35 cellular contexts compared by ENCODE assay signal in the genomic region with DNA sequence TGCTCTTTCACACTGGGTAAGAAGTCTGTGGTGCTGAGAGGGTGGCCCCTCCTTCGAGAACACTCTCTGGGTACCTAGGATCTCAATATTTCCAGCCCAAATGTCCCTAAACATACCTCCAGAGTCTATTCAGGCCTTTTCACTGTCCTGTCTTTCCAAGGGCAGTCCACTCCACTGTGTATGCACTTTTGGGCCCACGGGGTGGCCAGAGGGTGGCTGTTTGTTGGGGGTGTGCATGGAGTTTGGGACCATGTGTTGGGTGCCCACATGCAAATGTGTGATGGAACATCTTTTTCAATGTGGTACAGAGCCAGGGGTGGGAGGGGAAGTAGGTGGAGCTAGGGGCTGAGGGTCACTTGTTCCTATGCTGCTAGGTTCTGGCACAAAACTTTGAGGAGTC.
"Had no signal": no experiment of that assay in that cellular context is flagged by ENCODE, and none has a peak within 500 bp of the region (broad histone marks: within the 10 kb centered on the region; RNA-seq: fewer than 3 reads in every experiment).

No MANE protein-coding gene starts in this region.

- H3K27ac ChIP-seq: brain microvascular endothelial cell, epithelial cell of prostate, esophagus squamous epithelium, gastroesophageal sphincter, WERI-Rb-1 had no signal

- H3K4me3 Mint-ChIP-seq: activated B cell treated with CpG ODN at 0.5 μM for 24 hours; activated CD8-positive, alpha-beta T cell treated with anti-CD3 and anti-CD28 coated beads for 36 hours; activated naive CD4-positive, alpha-beta T cell treated with anti-CD3 and anti-CD28 coated beads, Interleukin-2, amount 10 ng/mL, durations not matched to agents 7 days and 5 days; activated naive CD8-positive, alpha-beta T cell treated with anti-CD3 and anti-CD28 coated beads, Interleukin-2, amount 10 ng/mL, durations not matched to agents 7 days and 5 days; activated T-helper 1 cell treated with anti-CD3 and anti-CD28 coated beads, Interleukin-12 subunit alpha, Interleukin-12 subunit beta, Interleukin-2, Interleukin-4 antibody, amounts not matched to agents 30 ng/mL and 10 ng/mL and 1 ng/mL, durations not matched to agents 14 hours and 24 hours and 36 hours; central memory CD8-positive, alpha-beta T cell; effector memory CD8-positive, alpha-beta T cell; T-helper 17 cell had no signal

- H3K9me3 ChIP-seq: esophagus squamous epithelium, gastroesophageal sphincter had no signal

- H3K36me3 ChIP-seq: brain microvascular endothelial cell, esophagus squamous epithelium, gastroesophageal sphincter, WERI-Rb-1 had no signal

- H3K27me3 Mint-ChIP-seq: activated B cell treated with CpG ODN at 0.5 μM for 24 hours; activated CD8-positive, alpha-beta T cell treated with anti-CD3 and anti-CD28 coated beads for 36 hours; activated naive CD4-positive, alpha-beta T cell treated with anti-CD3 and anti-CD28 coated beads, Interleukin-2, amount 10 ng/mL, durations not matched to agents 7 days and 5 days; activated naive CD8-positive, alpha-beta T cell treated with anti-CD3 and anti-CD28 coated beads, Interleukin-2, amount 10 ng/mL, durations not matched to agents 7 days and 5 days; T-helper 17 cell had no signal

- H3K27ac Mint-ChIP-seq: activated B cell treated with CpG ODN at 0.5 μM for 24 hours; activated CD8-positive, alpha-beta T cell treated with anti-CD3 and anti-CD28 coated beads for 36 hours; activated naive CD4-positive, alpha-beta T cell treated with anti-CD3 and anti-CD28 coated beads, Interleukin-2, amount 10 ng/mL, durations not matched to agents 7 days and 5 days; activated naive CD4-positive, alpha-beta T cell treated with anti-CD3 and anti-CD28 coated beads, Interleukin-2, amount 50 U/mL, for 72 hours; activated naive CD8-positive, alpha-beta T cell treated with anti-CD3 and anti-CD28 coated beads, Interleukin-2, amount 10 ng/mL, durations not matched to agents 7 days and 5 days; activated T-helper 1 cell treated with anti-CD3 and anti-CD28 coated beads, Interleukin-12 subunit alpha, Interleukin-12 subunit beta, Interleukin-2, Interleukin-4 antibody, amounts not matched to agents 30 ng/mL and 10 ng/mL and 1 ng/mL, durations not matched to agents 14 hours and 24 hours and 36 hours; activated T-helper 2 cell treated with anti-CD3 and anti-CD28 coated beads, Interferon-gamma antibody, Interleukin-2, Interleukin-4, amounts not matched to agents 10 μg/mL and 5 μg/mL and 100 μg/mL, durations not matched to agents 14 hours and 24 hours and 36 hours; effector memory CD8-positive, alpha-beta T cell; T-helper 17 cell had no signal

- DNase-seq: activated B cell treated with CpG ODN at 0.5 μM for 24 hours; activated CD4-positive, alpha-beta T cell treated with anti-CD3 and anti-CD28 coated beads for 48 hours; activated CD4-positive, alpha-beta T cell treated with anti-CD3 and anti-CD28 coated beads, Interleukin-2, amount 50 U/mL, for 1 hour; activated CD4-positive, alpha-beta T cell treated with anti-CD3 and anti-CD28 coated beads, Interleukin-2, amount 50 U/mL, for 48 hours; activated CD8-positive, alpha-beta memory T cell treated with anti-CD3 and anti-CD28 coated beads for 24 hours; activated CD8-positive, alpha-beta T cell treated with anti-CD3 and anti-CD28 coated beads for 36 hours; activated effector memory CD4-positive, alpha-beta T cell treated with anti-CD3 and anti-CD28 coated beads, Interleukin-2, amount 50 U/mL, for 16 hours; activated naive CD4-positive, alpha-beta T cell; activated naive CD4-positive, alpha-beta T cell treated with anti-CD3 and anti-CD28 coated beads, Interleukin-2, amount 10 ng/mL, durations not matched to agents 7 days and 5 days; activated naive CD8-positive, alpha-beta T cell treated with anti-CD3 and anti-CD28 coated beads, Interleukin-2, amount 10 ng/mL, durations not matched to agents 7 days and 5 days; activated T-cell treated with anti-CD3 and anti-CD28 coated beads, Interleukin-2, amount 50 U/mL, for 48 hours; anterior cingulate cortex; brain microvascular endothelial cell; cortex of kidney; dermis blood vessel endothelial cell; effector CD4-positive, alpha-beta T cell; effector memory CD8-positive, alpha-beta T cell; esophagus squamous epithelium; foreskin melanocyte; T-helper 1 cell; T-helper 17 cell; T1000; WERI-Rb-1 had no signal

- ATAC-seq: activated CD4-positive, CD25-positive, alpha-beta regulatory T cell treated with anti-CD3 and anti-CD28 coated beads, Interleukin-2, amount 50 U/mL, for 24 hours; activated CD8-positive, alpha-beta T cell treated with anti-CD3 and anti-CD28 coated beads for 36 hours; activated naive CD4-positive, alpha-beta T cell treated with anti-CD3 and anti-CD28 coated beads, Interleukin-2, amount 50 U/mL, for 72 hours; effector memory CD8-positive, alpha-beta T cell; gastroesophageal sphincter; T-helper 17 cell had no signal

- H3K27me3 ChIP-seq: brain microvascular endothelial cell, esophagus squamous epithelium, gastroesophageal sphincter had no signal

- H3K4me1 Mint-ChIP-seq: activated B cell treated with CpG ODN at 0.5 μM for 24 hours; central memory CD8-positive, alpha-beta T cell had no signal

- H3K36me3 Mint-ChIP-seq: activated naive CD4-positive, alpha-beta T cell treated with anti-CD3 and anti-CD28 coated beads, Interleukin-2, amount 10 ng/mL, durations not matched to agents 7 days and 5 days; activated naive CD4-positive, alpha-beta T cell treated with anti-CD3 and anti-CD28 coated beads, Interleukin-2, amount 50 U/mL, for 72 hours; activated naive CD8-positive, alpha-beta T cell treated with anti-CD3 and anti-CD28 coated beads, Interleukin-2, amount 10 ng/mL, durations not matched to agents 7 days and 5 days had no signal

- FAIRE-seq: astrocyte, bronchial epithelial cell, endometrium, endothelial cell of umbilical vein had no signal

- H3K9me3 Mint-ChIP-seq: activated B cell treated with CpG ODN at 0.5 μM for 24 hours; activated CD8-positive, alpha-beta T cell treated with anti-CD3 and anti-CD28 coated beads for 36 hours; activated naive CD4-positive, alpha-beta T cell treated with anti-CD3 and anti-CD28 coated beads, Interleukin-2, amount 10 ng/mL, durations not matched to agents 7 days and 5 days; activated naive CD4-positive, alpha-beta T cell treated with anti-CD3 and anti-CD28 coated beads, Interleukin-2, amount 50 U/mL, for 72 hours; activated naive CD8-positive, alpha-beta T cell treated with anti-CD3 and anti-CD28 coated beads, Interleukin-2, amount 10 ng/mL, durations not matched to agents 7 days and 5 days; activated T-helper 1 cell treated with anti-CD3 and anti-CD28 coated beads, Interleukin-12 subunit alpha, Interleukin-12 subunit beta, Interleukin-2, Interleukin-4 antibody, amounts not matched to agents 30 ng/mL and 10 ng/mL and 1 ng/mL, durations not matched to agents 14 hours and 24 hours and 36 hours; activated T-helper 2 cell treated with anti-CD3 and anti-CD28 coated beads, Interferon-gamma antibody, Interleukin-2, Interleukin-4, amounts not matched to agents 10 μg/mL and 5 μg/mL and 100 μg/mL, durations not matched to agents 14 hours and 24 hours and 36 hours; T-helper 2 cell treated with Interferon-gamma antibody and Interleukin-4, amounts not matched to agents 5 μg/mL and 100 μg/mL, for 36 hours had no signal

- H3K4me3 ChIP-seq: esophagus squamous epithelium, gastroesophageal sphincter had no signal
